8 cellular contexts compared by ENCODE assay signal in genomic region chr9:111965566-111966019, GRCh38.
DNase-seq lines count a peak whose midpoint lies in the region; ATAC-seq and TF ChIP-seq lines count a peak whose summit lies in the region.

No MANE protein-coding gene starts in this region.

- intact Hi-C loops in activated CD4-positive, alpha-beta T cell treated with anti-CD3 and anti-CD28 coated beads, Interleukin-2, amount 10 ng/mL, durations not matched to agents 24 days and 14 days (cut with micrococcal nuclease), result loop anchor here (1.0 to 2.0 kb wide), 3 partner anchors 29 to 72 kb away; no protein-coding TSS in a partner anchor
- intact Hi-C loops in ovary (cut with DNase I), result no loop called here

- peaks cover 38% of the 10 kb centered on the region for H3K4me1 ChIP-seq in skeletal muscle satellite cell (ENCODE audit: control insufficient read depth, insufficient read depth, low read length)
- no peaks in the 10 kb centered on the region for H3K4me1 ChIP-seq in ovary (ENCODE audit: insufficient read depth)

- no peak for TF ChIP-seq EP300 in ovary (IDR thresholded peaks at IDR 0.05)

- peak overlapping the region; percentile 66 for H3K9ac ChIP-seq in skeletal muscle satellite cell (ENCODE audit: low read depth, low read length)

- peak overlapping the region; percentile 8 for H3K27ac Mint-ChIP-seq in activated CD4-positive, alpha-beta T cell treated with anti-CD3 and anti-CD28 coated beads, Interleukin-2, amount 10 ng/mL, durations not matched to agents 24 days and 14 days
- H3K27ac Mint-ChIP-seq in activated CD4-positive, alpha-beta T cell treated with anti-CD3 and anti-CD28 coated beads, Interleukin-2, amount 10 ng/mL, durations not matched to agents 7 days and 5 days, result no peak overlapping the region

- H3K4me2 ChIP-seq in skeletal muscle satellite cell (ENCODE audit: low read length), result peak overlapping the region; percentile 39

- no peak overlapping the region for H3K4me3 ChIP-seq in skeletal muscle satellite cell (ENCODE audit: low read length)
- H3K4me3 ChIP-seq in ovary, result no peak overlapping the region

- TF ChIP-seq CTCF in ovary (IDR thresholded peaks at IDR 0.05), result no peak

- no peak overlapping the region for H3K27ac ChIP-seq in ovary

- no peak overlapping the region for H3K4me3 Mint-ChIP-seq in activated CD4-positive, alpha-beta T cell treated with anti-CD3 and anti-CD28 coated beads, Interleukin-2, amount 10 ng/mL, durations not matched to agents 24 days and 14 days
- no peak overlapping the region for H3K4me3 Mint-ChIP-seq in activated CD4-positive, alpha-beta T cell treated with anti-CD3 and anti-CD28 coated beads, Interleukin-2, amount 10 ng/mL, durations not matched to agents 7 days and 5 days

- H3K36me3 Mint-ChIP-seq in activated CD4-positive, alpha-beta T cell treated with anti-CD3 and anti-CD28 coated beads, Interleukin-2, amount 10 ng/mL, durations not matched to agents 24 days and 14 days (ENCODE audit: low read depth), result no peaks in the 10 kb centered on the region
- H3K36me3 Mint-ChIP-seq in activated CD4-positive, alpha-beta T cell treated with anti-CD3 and anti-CD28 coated beads, Interleukin-2, amount 10 ng/mL, durations not matched to agents 7 days and 5 days (ENCODE audit: low read depth), result no peaks in the 10 kb centered on the region

- ATAC-seq in HG03045 (IDR thresholded peaks at IDR 0.05; ENCODE audit: unreplicated experiment), result peak; percentile 77

- no peaks in the 10 kb centered on the region for H3K9me3 Mint-ChIP-seq in activated CD4-positive, alpha-beta T cell treated with anti-CD3 and anti-CD28 coated beads, Interleukin-2, amount 10 ng/mL, durations not matched to agents 24 days and 14 days
- H3K9me3 Mint-ChIP-seq in activated CD4-positive, alpha-beta T cell treated with anti-CD3 and anti-CD28 coated beads, Interleukin-2, amount 10 ng/mL, durations not matched to agents 7 days and 5 days, result no peaks in the 10 kb centered on the region

- TF ChIP-seq POLR2A in ovary (IDR thresholded peaks at IDR 0.05), result no peak

- DNase-seq in activated CD4-positive, alpha-beta T cell treated with anti-CD3 and anti-CD28 coated beads, Interleukin-2, amount 10 ng/mL, durations not matched to agents 24 days and 14 days, result no peak
- DNase-seq in activated CD4-positive, alpha-beta T cell treated with anti-CD3 and anti-CD28 coated beads, Interleukin-2, amount 10 ng/mL, durations not matched to agents 7 days and 5 days, result no peak
- DNase-seq in astrocyte of the hippocampus (ENCODE audit: low read depth, low spot score) (peak; percentile 94), ovary (no peak), RPMI8226 (no peak), C1 segment of cervical spinal cord (lab: John Stamatoyannopoulos, UW) (no peak)

- POLR2A ChIA-PET in activated CD4-positive, alpha-beta T cell treated with anti-CD3 and anti-CD28 coated beads, Interleukin-2, amount 10 ng/mL, durations not matched to agents 7 days and 5 days (lab: Charles Lee), result no interaction called here

- H3K27me3 Mint-ChIP-seq in activated CD4-positive, alpha-beta T cell treated with anti-CD3 and anti-CD28 coated beads, Interleukin-2, amount 10 ng/mL, durations not matched to agents 24 days and 14 days, result peaks cover 11% of the 10 kb centered on the region
- peaks cover 5% of the 10 kb centered on the region for H3K27me3 Mint-ChIP-seq in activated CD4-positive, alpha-beta T cell treated with anti-CD3 and anti-CD28 coated beads, Interleukin-2, amount 10 ng/mL, durations not matched to agents 7 days and 5 days

- H3K4me1 Mint-ChIP-seq in activated CD4-positive, alpha-beta T cell treated with anti-CD3 and anti-CD28 coated beads, Interleukin-2, amount 10 ng/mL, durations not matched to agents 24 days and 14 days, result peaks cover 7% of the 10 kb centered on the region
- peaks cover 3% of the 10 kb centered on the region for H3K4me1 Mint-ChIP-seq in activated CD4-positive, alpha-beta T cell treated with anti-CD3 and anti-CD28 coated beads, Interleukin-2, amount 10 ng/mL, durations not matched to agents 7 days and 5 days

- H3K36me3 ChIP-seq in skeletal muscle satellite cell (ENCODE audit: insufficient read depth, low read length), result no peaks in the 10 kb centered on the region
- no peaks in the 10 kb centered on the region for H3K36me3 ChIP-seq in ovary

- H3K9me3 ChIP-seq in skeletal muscle satellite cell (replicated peaks; ENCODE audit: low read length) (no peaks in the 10 kb centered on the region), ovary (no peaks in the 10 kb centered on the region)

- CTCF ChIA-PET in activated CD4-positive, alpha-beta T cell treated with anti-CD3 and anti-CD28 coated beads, Interleukin-2, amount 10 ng/mL, durations not matched to agents 7 days and 5 days (lab: Charles Lee), result no interaction called here

- WGBS in ovary, 3 donors, result 79 to 82% (median 80%) methylated on average over 5 of the region's 5 CpGs

- H3K27me3 ChIP-seq in skeletal muscle satellite cell (ENCODE audit: control insufficient read depth, insufficient read depth, low read length), result no peaks in the 10 kb centered on the region
- H3K27me3 ChIP-seq in ovary, result no peaks in the 10 kb centered on the region
